Comparison of ENCODE assay signal across 19 cellular contexts in genomic region chr13:75829874-75830273, GRCh38.
DNase-seq lines count a peak whose midpoint lies in the region; TF ChIP-seq lines count a peak whose summit lies in the region.
"Had no signal": no experiment of that assay in that cellular context is flagged by ENCODE, and none has a peak within 500 bp of the region (broad histone marks: within the 10 kb centered on the region; RNA-seq: fewer than 3 reads in every experiment).

No MANE protein-coding gene starts in this region.

- no peak for TF ChIP-seq CTCF in neural cell (IDR thresholded peaks at IDR 0.05; ENCODE audit: poor library complexity, severe bottlenecking)

- H3K79me2 ChIP-seq in neural cell (replicated peaks; ENCODE audit: insufficient read depth, low read length): no peaks in the 10 kb centered on the region

- no peak overlapping the region for H3K4me3 ChIP-seq in neural cell (ENCODE audit: low read length)
- H3K4me3 ChIP-seq: Peyer's patch had no signal

- peak overlapping the region; percentile 3 for H3K27ac ChIP-seq in neural cell (ENCODE audit: low read length)
- H3K27ac ChIP-seq: Peyer's patch had no signal

- H3K9me2 ChIP-seq in neural cell (ENCODE audit: insufficient read depth, low read length): no peaks in the 10 kb centered on the region

- no peaks in the 10 kb centered on the region for H3K9me3 ChIP-seq in neural cell (ENCODE audit: low read length)
- H3K9me3 ChIP-seq: Peyer's patch had no signal

- no peak overlapping the region for H3K4me2 ChIP-seq in neural cell (ENCODE audit: low read length)

- H3K9ac ChIP-seq in neural cell (ENCODE audit: low read length): no peak overlapping the region

- H3K27me3 ChIP-seq in neural cell (ENCODE audit: insufficient read depth, low read depth, low read length): no peaks in the 10 kb centered on the region
- H3K27me3 ChIP-seq: Peyer's patch had no signal

- DNase-seq in EH (ENCODE audit: low read depth) (peak; percentile 58), NCI-H226 (peak; percentile 2), fibroblast of peridontal ligament (ENCODE audit: extremely low read depth) (peak; percentile 32), foreskin melanocyte (no peak), T-helper 9 cell (no peak), NCI-H446 (lab: John Stamatoyannopoulos, UW) (no peak), cardiac septum (ENCODE audit: low spot score) (no peak)
- DNase-seq: 8988T; AML-193; C1 segment of cervical spinal cord; CD8-positive, alpha-beta T cell; DND-41; MV-4-11; NCI-H1105 treated with DMSO at 0.1 percent for 48 hours; NCI-H2081; NCI-H2171; NCI-H526; Peyer's patch had no signal

- no peaks in the 10 kb centered on the region for H4K20me1 ChIP-seq in neural cell (ENCODE audit: insufficient read depth)

- TF ChIP-seq RAD21 in neural cell (conservative IDR thresholded peaks at IDR 0.05): no peak

- no peaks in the 10 kb centered on the region for H3F3A ChIP-seq in neural cell (ENCODE audit: insufficient read depth, low read length, poor library complexity, severe bottlenecking)

- intact Hi-C loops in cardiac septum (cut with DNase I): no loop called here

- H2AFZ ChIP-seq in neural cell (ENCODE audit: low read depth, low read length): no peak overlapping the region

- no peak for TF ChIP-seq EP300 in neural cell (conservative IDR thresholded peaks at IDR 0.05; ENCODE audit: poor library complexity, severe bottlenecking)

- H3K36me3 ChIP-seq in neural cell (ENCODE audit: insufficient read depth, low read length): no peaks in the 10 kb centered on the region

TF ChIP-seq in neural cell, 6 proteins besides CTCF, POLR2A, EP300 and RAD21:
- TF ChIP-seq TAF1 (IDR thresholded peaks at IDR 0.05; ENCODE audit: low read depth) (no peak), SMC3 (conservative IDR thresholded peaks at IDR 0.05; ENCODE audit: poor library complexity) (no peak), MXI1 (conservative IDR thresholded peaks at IDR 0.05; ENCODE audit: poor library complexity, severe bottlenecking) (no peak), EZH2 (IDR thresholded peaks at IDR 0.05; ENCODE audit: borderline replicate concordance, insufficient read depth, low read length, poor library complexity, severe bottlenecking) (no peak), POLR2AphosphoS5 (IDR thresholded peaks at IDR 0.05) (no peak), REST (IDR thresholded peaks at IDR 0.05; ENCODE audit: borderline replicate concordance) (peak; percentile 77)

Comparison
In these comparisons a context has a peak if more than half of its experiments do, and no peak if none do; other contexts are left out.
1. DNase-seq: peak in EH (single experiment), NCI-H226 (single experiment) and fibroblast of peridontal ligament (single experiment); none in foreskin melanocyte (single experiment), T-helper 9 cell (single experiment), NCI-H446 (0 of 2) and cardiac septum (single experiment).